In the genomic region with DNA sequence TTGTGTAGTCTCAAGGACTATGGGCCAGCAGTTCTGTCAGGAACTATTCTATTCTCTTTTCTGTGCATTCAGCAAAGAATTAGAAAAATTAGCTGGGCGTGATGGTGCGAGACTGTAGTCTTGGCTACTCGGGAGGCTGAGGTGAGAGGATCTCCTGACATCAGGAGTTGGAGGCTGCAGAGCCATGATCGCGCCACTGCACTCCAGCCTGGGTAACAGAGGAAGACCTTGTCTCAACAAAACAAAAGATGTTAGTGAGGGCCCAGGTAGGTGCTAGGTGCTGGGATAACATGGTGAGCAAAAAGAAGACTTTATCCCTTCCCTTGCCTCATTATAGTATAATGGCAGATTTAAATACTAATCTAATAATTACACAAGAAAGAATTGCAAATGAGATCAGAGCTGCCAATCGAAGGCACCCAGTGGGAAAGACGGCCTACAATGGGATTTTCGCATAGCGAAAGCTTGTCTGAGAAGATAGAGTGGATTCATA, we compare ENCODE assay signal across 8 cellular contexts. TPM values are rescaled to one million over a fixed set of nuclear protein-coding genes. Genes with fewer than 3 reads are reported as not detected.
DNase-seq lines count a peak whose midpoint lies in the region; ATAC-seq, FAIRE-seq and TF ChIP-seq lines count a peak whose summit lies in the region.

No MANE protein-coding gene starts in this region.

- H3K27me3 Mint-ChIP-seq in naive thymus-derived CD8-positive, alpha-beta T cell, result peaks cover 0 to 2% (median 0%) of the 10 kb centered on the region in 5 donors

- peaks cover 3 to 28% (median 3%) of the 10 kb centered on the region in 3 donors for H3K36me3 Mint-ChIP-seq in naive thymus-derived CD8-positive, alpha-beta T cell

- no peak for DNase-seq in choroid plexus epithelial cell (ENCODE audit: low read depth)
- DNase-seq in naive thymus-derived CD8-positive, alpha-beta T cell, result no peak
- DNase-seq in mucosa of gallbladder (ENCODE audit: low spot score), result no peak
- DNase-seq in D721Med (ENCODE audit: insufficient read length, low spot score), result no peak

- POLR2A ChIA-PET in naive thymus-derived CD8-positive, alpha-beta T cell (lab: Charles Lee), result interaction anchor here (1.5 kb wide), 1 partner anchor 64 kb away, joined by 13 read pairs; a partner anchor contains a TSS

- no peak for TF ChIP-seq CTCF in choroid plexus epithelial cell (conservative IDR thresholded peaks at IDR 0.05; ENCODE audit: low read depth, low read length)
- no peak for TF ChIP-seq CTCF in D721Med (IDR thresholded peaks at IDR 0.05; ENCODE audit: insufficient read depth, missing control alignments)

- peak overlapping the region; percentile 86 to 96 (median 94) for H3K27ac Mint-ChIP-seq in naive thymus-derived CD8-positive, alpha-beta T cell

- FAIRE-seq in D721Med (lab: Jason Lieb, UNC), result no peak

- ATAC-seq in GM19025 (IDR thresholded peaks at IDR 0.05; ENCODE audit: low read depth, unreplicated experiment) (peak; percentile 2), HG03575 (IDR thresholded peaks at IDR 0.05; ENCODE audit: extremely low read depth, insufficient number of reproducible peaks, low FRiP score, unreplicated experiment) (peak; percentile 10), GM18519 (IDR thresholded peaks at IDR 0.05; ENCODE audit: low FRiP score, unreplicated experiment) (no peak), HG03442 (IDR thresholded peaks at IDR 0.05; ENCODE audit: unreplicated experiment) (no peak)
- ATAC-seq in naive thymus-derived CD8-positive, alpha-beta T cell, result peak in 1 of 2 donors; percentile 7

- H3K4me3 Mint-ChIP-seq in naive thymus-derived CD8-positive, alpha-beta T cell, result peak overlapping the region; percentile 93 to 97 (median 95)

- H3K4me3 ChIP-seq in choroid plexus epithelial cell (ENCODE audit: low read depth, low read length), result peak overlapping the region; percentile 96

- peaks cover 0 to 3% (median 0%) of the 10 kb centered on the region in 9 donors for H3K9me3 Mint-ChIP-seq in naive thymus-derived CD8-positive, alpha-beta T cell

- H3K4me1 Mint-ChIP-seq in naive thymus-derived CD8-positive, alpha-beta T cell, result peaks cover 13 to 40% (median 30%) of the 10 kb centered on the region in 4 donors

RNA-seq across cellular contexts. Expression of a gene that starts 0.4 kb away (rescaled TPM):
- total RNA-seq in naive thymus-derived CD8-positive, alpha-beta T cell, result 10 to 100 TPM; 32.7 to 34.5 TPM
- 10 to 100 TPM; 29.8 to 40.8 (median 38.5) TPM for polyA plus RNA-seq in naive thymus-derived CD8-positive, alpha-beta T cell
- total RNA-seq in mucosa of gallbladder, result 45.4 TPM

Comparison
In these comparisons a context has a peak if more than half of its experiments do, and no peak if none do; other contexts are left out.
1. ATAC-seq: peak in GM19025 (single experiment) and HG03575 (single experiment); none in GM18519 (single experiment) and HG03442 (single experiment).